Comparison of ENCODE assay signal across 12 cellular contexts in the genomic region with DNA sequence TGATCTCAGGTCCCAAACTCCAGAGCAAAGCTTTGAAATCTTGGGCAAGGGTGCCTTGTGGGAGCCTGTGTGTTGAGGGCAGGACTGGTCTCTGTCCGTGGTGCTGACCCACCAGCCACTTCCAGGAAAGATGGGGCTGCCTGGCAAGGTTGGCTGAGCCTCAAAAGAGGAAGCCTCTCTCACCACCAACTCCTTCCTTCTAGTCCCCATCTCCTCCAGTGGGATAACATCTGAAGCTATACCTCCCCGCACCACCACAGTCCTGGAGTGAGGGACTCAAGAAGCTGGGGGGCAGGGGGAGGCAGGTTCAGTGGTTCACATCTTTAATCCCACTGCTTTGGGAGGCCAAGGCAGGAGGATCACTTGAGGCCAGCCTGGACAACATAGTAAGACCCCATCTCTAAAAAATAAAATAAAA. TPM values are rescaled to one million over a fixed set of nuclear protein-coding genes. Genes with fewer than 3 reads are reported as not detected.
A peak's percentile ranks its signal among the peaks of the same experiment; 100 is the strongest.
DNase-seq lines count a peak whose midpoint lies in the region; TF ChIP-seq lines count a peak whose summit lies in the region.
"Had no signal": no experiment of that assay in that cellular context is flagged by ENCODE, and none has a peak within 500 bp of the region (broad histone marks: within the 10 kb centered on the region; RNA-seq: fewer than 3 reads in every experiment).

No MANE protein-coding gene starts in this region.

- no peak overlapping the region for H3K4me3 ChIP-seq in adipocyte (ENCODE audit: low read length)
- H3K4me3 ChIP-seq in liver (ENCODE audit: low read depth in 1 of 3, low read length in 3 of 3), result no peak overlapping the region
- H3K4me3 ChIP-seq in uterus, result no peak overlapping the region
- H3K4me3 ChIP-seq: stomach had no signal

- H3K4me3 Mint-ChIP-seq in activated T-helper 2 cell treated with anti-CD3 and anti-CD28 coated beads, Interferon-gamma antibody, Interleukin-2, Interleukin-4, amounts not matched to agents 10 μg/mL and 5 μg/mL and 100 μg/mL, durations not matched to agents 14 hours and 24 hours and 36 hours (ENCODE audit: low read depth), result no peak overlapping the region

- peaks cover 39% of the 10 kb centered on the region for H3K27me3 Mint-ChIP-seq in activated T-helper 2 cell treated with anti-CD3 and anti-CD28 coated beads, Interferon-gamma antibody, Interleukin-2, Interleukin-4, amounts not matched to agents 10 μg/mL and 5 μg/mL and 100 μg/mL, durations not matched to agents 14 hours and 24 hours and 36 hours (ENCODE audit: low read depth)

- H3K9me3 ChIP-seq in adipocyte (ENCODE audit: control insufficient read depth, low read length) (peaks cover 5% of the 10 kb centered on the region), liver (ENCODE audit: control insufficient read depth in 4 of 4, low read length in 3 of 4) (no peaks in the 10 kb centered on the region), uterus (no peaks in the 10 kb centered on the region)
- H3K9me3 ChIP-seq: stomach had no signal

- intact Hi-C loops in uterus (cut with DNase I; ENCODE audit: low total_unique reads), result no loop called here
- intact Hi-C loops in activated T-helper 2 cell treated with anti-CD3 and anti-CD28 coated beads, Interferon-gamma antibody, Interleukin-2, Interleukin-4, amounts not matched to agents 10 μg/mL and 5 μg/mL and 100 μg/mL, durations not matched to agents 14 hours and 24 hours and 36 hours (cut with micrococcal nuclease), result loop anchor here (10.0 kb wide), 1 partner anchor 579 kb away; no protein-coding TSS in a partner anchor

- H3K4me1 Mint-ChIP-seq in activated T-helper 2 cell treated with anti-CD3 and anti-CD28 coated beads, Interferon-gamma antibody, Interleukin-2, Interleukin-4, amounts not matched to agents 10 μg/mL and 5 μg/mL and 100 μg/mL, durations not matched to agents 14 hours and 24 hours and 36 hours (ENCODE audit: low read depth), result peaks cover 7% of the 10 kb centered on the region

- H3K36me3 ChIP-seq in adipocyte (ENCODE audit: control insufficient read depth, insufficient read depth, low read length, severe bottlenecking) (no peaks in the 10 kb centered on the region), liver (ENCODE audit: control insufficient read depth in 4 of 4, insufficient read depth in 3 of 4, low read depth in 1 of 4, low read length in 3 of 4) (no peaks in the 10 kb centered on the region), uterus (no peaks in the 10 kb centered on the region)
- H3K36me3 ChIP-seq: stomach had no signal

- TF ChIP-seq RAD21 in liver (IDR thresholded peaks at IDR 0.05), result no peak

- no peak overlapping the region for H3K27ac ChIP-seq in liver (ENCODE audit: low read depth in 1 of 2, low read length in 2 of 2)
- H3K27ac ChIP-seq in uterus, result no peak overlapping the region
- H3K27ac ChIP-seq: parathyroid adenoma, stomach had no signal

- no peaks in the 10 kb centered on the region for H3K36me3 Mint-ChIP-seq in activated T-helper 2 cell treated with anti-CD3 and anti-CD28 coated beads, Interferon-gamma antibody, Interleukin-2, Interleukin-4, amounts not matched to agents 10 μg/mL and 5 μg/mL and 100 μg/mL, durations not matched to agents 14 hours and 24 hours and 36 hours (ENCODE audit: low read depth)

- H3K9me3 Mint-ChIP-seq in activated T-helper 2 cell treated with anti-CD3 and anti-CD28 coated beads, Interferon-gamma antibody, Interleukin-2, Interleukin-4, amounts not matched to agents 10 μg/mL and 5 μg/mL and 100 μg/mL, durations not matched to agents 14 hours and 24 hours and 36 hours, result no peaks in the 10 kb centered on the region

- H3K9ac ChIP-seq in adipocyte (ENCODE audit: low read length) (no peak overlapping the region), liver (ENCODE audit: low read depth in 1 of 2, low read length in 2 of 2) (no peak overlapping the region)
- H3K9ac ChIP-seq: parathyroid adenoma had no signal

- DNase-seq in GM03348 (ENCODE audit: low spot score) (peak; percentile 75), LoVo (ENCODE audit: low spot score) (peak; percentile 15), adipocyte (ENCODE audit: low read depth) (peak; percentile 59), uterus (no peak), NCI-H1694 (lab: John Stamatoyannopoulos, UW) (no peak), pons (ENCODE audit: low spot score) (no peak)
- DNase-seq in activated T-helper 2 cell treated with anti-CD3 and anti-CD28 coated beads, Interferon-gamma antibody, Interleukin-2, Interleukin-4, amounts not matched to agents 10 μg/mL and 5 μg/mL and 100 μg/mL, durations not matched to agents 14 hours and 24 hours and 36 hours (ENCODE audit: low spot score), result no peak
- DNase-seq: NK-92 treated with Interleukin-12 subunit alpha and Interleukin-12 subunit beta, amount 100 ng/mL, for 24 hours; stomach had no signal

- H3K27me3 ChIP-seq in adipocyte (replicated peaks; ENCODE audit: control insufficient read depth, insufficient read depth, low read length) (peaks cover 75% of the 10 kb centered on the region), liver (ENCODE audit: control insufficient read depth in 4 of 4, insufficient read depth in 4 of 4, low read length in 3 of 4) (peaks cover 0 to 5% (median 3%) of the 10 kb centered on the region in 4 donors), uterus (peaks cover 3 to 15% of the 10 kb centered on the region in 2 donors)

- no peak for TF ChIP-seq POLR2A in uterus (IDR thresholded peaks at IDR 0.05)

- no peak for TF ChIP-seq CTCF in liver (IDR thresholded peaks at IDR 0.05; ENCODE audit: low read depth, low read length, missing input control)
- no peak for TF ChIP-seq CTCF in uterus (IDR thresholded peaks at IDR 0.05)

- no peak overlapping the region for H3K27ac Mint-ChIP-seq in activated T-helper 2 cell treated with anti-CD3 and anti-CD28 coated beads, Interferon-gamma antibody, Interleukin-2, Interleukin-4, amounts not matched to agents 10 μg/mL and 5 μg/mL and 100 μg/mL, durations not matched to agents 14 hours and 24 hours and 36 hours

- WGBS in liver, result 39% methylated on average over 2 of the region's 2 CpGs

- H3K4me1 ChIP-seq in adipocyte (ENCODE audit: control insufficient read depth, insufficient read depth, low read length) (peaks cover 5% of the 10 kb centered on the region), liver (ENCODE audit: control insufficient read depth in 4 of 4, insufficient read depth in 4 of 4, low read length in 3 of 4) (peaks cover 2 to 13% (median 5%) of the 10 kb centered on the region in 4 donors), uterus (peaks cover 0 to 5% of the 10 kb centered on the region in 2 donors)

TF ChIP-seq in liver, 16 proteins besides CTCF, POLR2A, EP300 and RAD21:
- TF ChIP-seq, protein P1, sequence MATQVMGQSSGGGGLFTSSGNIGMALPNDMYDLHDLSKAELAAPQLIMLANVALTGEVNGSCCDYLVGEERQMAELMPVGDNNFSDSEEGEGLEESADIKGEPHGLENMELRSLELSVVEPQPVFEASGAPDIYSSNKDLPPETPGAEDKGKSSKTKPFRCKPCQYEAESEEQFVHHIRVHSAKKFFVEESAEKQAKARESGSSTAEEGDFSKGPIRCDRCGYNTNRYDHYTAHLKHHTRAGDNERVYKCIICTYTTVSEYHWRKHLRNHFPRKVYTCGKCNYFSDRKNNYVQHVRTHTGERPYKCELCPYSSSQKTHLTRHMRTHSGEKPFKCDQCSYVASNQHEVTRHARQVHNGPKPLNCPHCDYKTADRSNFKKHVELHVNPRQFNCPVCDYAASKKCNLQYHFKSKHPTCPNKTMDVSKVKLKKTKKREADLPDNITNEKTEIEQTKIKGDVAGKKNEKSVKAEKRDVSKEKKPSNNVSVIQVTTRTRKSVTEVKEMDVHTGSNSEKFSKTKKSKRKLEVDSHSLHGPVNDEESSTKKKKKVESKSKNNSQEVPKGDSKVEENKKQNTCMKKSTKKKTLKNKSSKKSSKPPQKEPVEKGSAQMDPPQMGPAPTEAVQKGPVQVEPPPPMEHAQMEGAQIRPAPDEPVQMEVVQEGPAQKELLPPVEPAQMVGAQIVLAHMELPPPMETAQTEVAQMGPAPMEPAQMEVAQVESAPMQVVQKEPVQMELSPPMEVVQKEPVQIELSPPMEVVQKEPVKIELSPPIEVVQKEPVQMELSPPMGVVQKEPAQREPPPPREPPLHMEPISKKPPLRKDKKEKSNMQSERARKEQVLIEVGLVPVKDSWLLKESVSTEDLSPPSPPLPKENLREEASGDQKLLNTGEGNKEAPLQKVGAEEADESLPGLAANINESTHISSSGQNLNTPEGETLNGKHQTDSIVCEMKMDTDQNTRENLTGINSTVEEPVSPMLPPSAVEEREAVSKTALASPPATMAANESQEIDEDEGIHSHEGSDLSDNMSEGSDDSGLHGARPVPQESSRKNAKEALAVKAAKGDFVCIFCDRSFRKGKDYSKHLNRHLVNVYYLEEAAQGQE (IDR thresholded peaks at IDR 0.05), result peak; percentile 98
- no peak for TF ChIP-seq HNF4G (IDR thresholded peaks at IDR 0.05)

RNA-seq across cellular contexts. Expression of a gene that starts 9.1 kb away (rescaled TPM):
- not detected for total RNA-seq in liver
- polyA plus RNA-seq in liver, result not detected
- under 1 TPM in 1 of 4 donors, not detected in 3; 0.69 TPM for total RNA-seq in uterus
- not detected in 2 replicates for total RNA-seq in activated T-helper 2 cell treated with anti-CD3 and anti-CD28 coated beads, Interferon-gamma antibody, Interleukin-2, Interleukin-4, amounts not matched to agents 10 μg/mL and 5 μg/mL and 100 μg/mL, durations not matched to agents 14 hours and 24 hours and 36 hours
- total RNA-seq: glomerular endothelial cell had no signal

RNA-seq across cellular contexts. Expression of a gene that starts 12.5 kb away (rescaled TPM):
- total RNA-seq in liver, result 1 to 10 TPM in 1 of 2 donors, under 1 TPM in 1; 0.42 to 3.8 TPM
- 1 to 10 TPM; 1.7 to 2.7 TPM for polyA plus RNA-seq in liver
- total RNA-seq in uterus, result 1 to 10 TPM in 3 of 4 donors, under 1 TPM in 1; 0.77 to 5.6 (median 3.3) TPM
- 0.94 and 1.2 TPM in 2 replicates for total RNA-seq in activated T-helper 2 cell treated with anti-CD3 and anti-CD28 coated beads, Interferon-gamma antibody, Interleukin-2, Interleukin-4, amounts not matched to agents 10 μg/mL and 5 μg/mL and 100 μg/mL, durations not matched to agents 14 hours and 24 hours and 36 hours

RNA-seq across cellular contexts. Expression of a gene that starts 16.8 kb away (rescaled TPM):
- total RNA-seq in liver, result not detected
- not detected for polyA plus RNA-seq in liver
- total RNA-seq in uterus, result not detected
- total RNA-seq in activated T-helper 2 cell treated with anti-CD3 and anti-CD28 coated beads, Interferon-gamma antibody, Interleukin-2, Interleukin-4, amounts not matched to agents 10 μg/mL and 5 μg/mL and 100 μg/mL, durations not matched to agents 14 hours and 24 hours and 36 hours, result not detected in 2 replicates
- total RNA-seq: glomerular endothelial cell, stomach had no signal
- polyA plus RNA-seq: stomach had no signal

RNA-seq across cellular contexts. Expression of a gene that starts 51.5 kb away (rescaled TPM):
- under 1 TPM; 0.59 to 0.75 TPM for total RNA-seq in liver
- polyA plus RNA-seq in liver, result under 1 TPM; 0.14 to 0.30 TPM
- total RNA-seq in uterus, result 10 to 100 TPM in 3 of 4 donors, 1 to 10 TPM in 1; 2.9 to 58.4 (median 11.0) TPM
- not detected in 2 replicates for total RNA-seq in activated T-helper 2 cell treated with anti-CD3 and anti-CD28 coated beads, Interferon-gamma antibody, Interleukin-2, Interleukin-4, amounts not matched to agents 10 μg/mL and 5 μg/mL and 100 μg/mL, durations not matched to agents 14 hours and 24 hours and 36 hours

Comparison
In these comparisons a context has a peak if more than half of its experiments do, and no peak if none do; other contexts are left out.
1. DNase-seq: peak in GM03348 (single experiment), LoVo (single experiment) and adipocyte (single experiment); none in uterus (0 of 2), NCI-H1694 (single experiment), pons (single experiment) and activated T-helper 2 cell treated with anti-CD3 and anti-CD28 coated beads, Interferon-gamma antibody, Interleukin-2, Interleukin-4, amounts not matched to agents 10 μg/mL and 5 μg/mL and 100 μg/mL, durations not matched to agents 14 hours and 24 hours and 36 hours (single experiment).